In the genomic region with DNA sequence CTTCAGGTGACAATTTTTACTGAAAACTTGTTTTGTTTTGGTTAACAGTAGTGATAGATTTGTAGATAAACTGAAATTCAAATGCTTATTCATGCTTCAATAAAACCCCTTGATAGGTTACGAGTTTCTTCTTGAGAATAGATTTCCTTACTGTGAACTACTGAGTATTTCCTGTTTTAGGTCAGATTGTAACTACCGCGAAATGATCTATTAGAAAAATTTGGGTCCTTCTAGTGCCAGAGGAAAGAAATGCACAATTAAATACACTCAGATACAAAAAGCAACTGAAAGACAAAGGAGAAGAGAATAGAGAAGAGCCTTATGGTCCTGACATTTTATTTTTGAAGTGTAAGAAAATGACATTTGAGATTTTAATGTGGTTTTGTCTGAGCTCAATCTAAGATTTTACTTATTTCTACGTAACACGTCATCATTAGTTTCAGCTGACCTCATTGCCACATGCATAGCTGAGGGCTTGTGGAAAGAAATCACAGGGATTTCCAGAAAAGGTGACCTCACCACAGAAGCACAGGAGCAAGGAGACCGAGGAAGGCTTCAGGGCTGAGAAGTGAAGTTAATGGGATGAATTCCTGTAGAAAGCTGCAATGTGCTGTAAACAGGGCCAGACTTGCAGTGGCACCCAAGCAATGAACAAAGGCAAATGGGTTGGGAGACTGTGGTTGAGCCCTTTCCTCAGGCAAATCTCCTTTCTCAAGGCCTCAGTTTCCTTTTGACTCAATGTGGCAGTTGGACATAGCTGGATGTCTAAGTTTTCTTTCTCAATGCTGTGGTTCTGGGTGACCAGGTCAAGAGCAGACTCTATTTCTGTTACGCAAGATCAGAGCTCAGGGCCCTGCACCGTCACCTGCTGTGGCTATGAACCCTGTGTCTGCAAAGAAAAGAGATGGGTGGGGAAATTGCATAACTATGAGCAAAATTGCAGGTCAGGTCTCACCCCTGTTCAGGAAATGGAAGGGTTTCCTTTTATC, we compare ENCODE assay signal across 8 cellular contexts.
DNase-seq lines count a peak whose midpoint lies in the region; ATAC-seq and TF ChIP-seq lines count a peak whose summit lies in the region.

No MANE protein-coding gene starts in this region.

- no peak overlapping the region for H2AFZ ChIP-seq in fibroblast of lung (ENCODE audit: low read length)

- H3K4me1 ChIP-seq in RWPE2 (ENCODE audit: insufficient read depth, poor library complexity, severe bottlenecking) (peaks cover 47% of the 10 kb centered on the region), fibroblast of lung (ENCODE audit: control insufficient read depth, extremely low read depth, insufficient read depth, low read length) (peaks cover 2% of the 10 kb centered on the region), stomach (peaks cover 0 to 79% (median 22%) of the 10 kb centered on the region in 4 donors)

- H3K4me3 Mint-ChIP-seq in activated CD4-positive, alpha-beta T cell treated with anti-CD3 and anti-CD28 coated beads, Interleukin-2, amount 10 ng/mL, durations not matched to agents 7 days and 5 days = no peak overlapping the region
- H3K4me3 Mint-ChIP-seq in progenitor cell of endocrine pancreas (ENCODE audit: low read depth) = no peak overlapping the region

- H3K36me3 Mint-ChIP-seq in activated CD4-positive, alpha-beta T cell treated with anti-CD3 and anti-CD28 coated beads, Interleukin-2, amount 10 ng/mL, durations not matched to agents 7 days and 5 days (ENCODE audit: low read depth) = peaks cover 1% of the 10 kb centered on the region
- no peaks in the 10 kb centered on the region for H3K36me3 Mint-ChIP-seq in progenitor cell of endocrine pancreas (ENCODE audit: insufficient read depth)

- TF ChIP-seq EP300 in stomach (IDR thresholded peaks at IDR 0.05) = peak; percentile 12

- no peaks in the 10 kb centered on the region for H3K79me2 ChIP-seq in fibroblast of lung (ENCODE audit: control insufficient read depth, insufficient read depth, low read length)

- H3K9me3 ChIP-seq in RWPE2 (ENCODE audit: severe bottlenecking) (no peaks in the 10 kb centered on the region), fibroblast of lung (ENCODE audit: control insufficient read depth, insufficient read depth, low read depth, low read length) (no peaks in the 10 kb centered on the region), stomach (no peaks in the 10 kb centered on the region)

- TF ChIP-seq CTCF in RWPE2 (IDR thresholded peaks at IDR 0.05; ENCODE audit: poor library complexity, severe bottlenecking) (no peak), fibroblast of lung (conservative IDR thresholded peaks at IDR 0.05 in 1 of 2, IDR thresholded peaks at IDR 0.05 in 1 of 2; ENCODE audit: low read depth in 1 of 2, low read length in 2 of 2) (no peak), stomach (IDR thresholded peaks at IDR 0.05) (no peak), progenitor cell of endocrine pancreas (IDR thresholded peaks at IDR 0.05; ENCODE audit: unreplicated experiment) (no peak)

- H3K36me3 ChIP-seq in RWPE2 (ENCODE audit: low read depth) = no peaks in the 10 kb centered on the region
- no peaks in the 10 kb centered on the region for H3K36me3 ChIP-seq in fibroblast of lung (ENCODE audit: control insufficient read depth, insufficient read depth, low read length)
- no peaks in the 10 kb centered on the region for H3K36me3 ChIP-seq in stomach

- POLR2A ChIA-PET in activated CD4-positive, alpha-beta T cell treated with anti-CD3 and anti-CD28 coated beads, Interleukin-2, amount 10 ng/mL, durations not matched to agents 7 days and 5 days (lab: Charles Lee) = no interaction called here

- H3K27ac ChIP-seq in RWPE2 (ENCODE audit: poor library complexity, severe bottlenecking) (peak overlapping the region; percentile 92), fibroblast of lung (ENCODE audit: insufficient read depth, low read length) (no peak overlapping the region), stomach (peak overlapping the region in 4 of 5 donors; percentile 36 to 71 (median 53))

- H3K27ac Mint-ChIP-seq in activated CD4-positive, alpha-beta T cell treated with anti-CD3 and anti-CD28 coated beads, Interleukin-2, amount 10 ng/mL, durations not matched to agents 7 days and 5 days = peak overlapping the region; percentile 65
- H3K27ac Mint-ChIP-seq in progenitor cell of endocrine pancreas = no peak overlapping the region

- peaks cover 9% of the 10 kb centered on the region for H3K9me3 Mint-ChIP-seq in activated CD4-positive, alpha-beta T cell treated with anti-CD3 and anti-CD28 coated beads, Interleukin-2, amount 10 ng/mL, durations not matched to agents 7 days and 5 days
- H3K9me3 Mint-ChIP-seq in progenitor cell of endocrine pancreas (ENCODE audit: low read depth) = no peaks in the 10 kb centered on the region

- peaks cover 15% of the 10 kb centered on the region for H3K4me1 Mint-ChIP-seq in activated CD4-positive, alpha-beta T cell treated with anti-CD3 and anti-CD28 coated beads, Interleukin-2, amount 10 ng/mL, durations not matched to agents 7 days and 5 days
- H3K4me1 Mint-ChIP-seq in progenitor cell of endocrine pancreas (ENCODE audit: low read depth) = no peaks in the 10 kb centered on the region

- H3K27me3 ChIP-seq in RWPE2 (ENCODE audit: insufficient read depth, poor library complexity, severe bottlenecking) = no peaks in the 10 kb centered on the region
- H3K27me3 ChIP-seq in fibroblast of lung (ENCODE audit: control insufficient read depth, insufficient read depth, low read length) = no peaks in the 10 kb centered on the region
- no peaks in the 10 kb centered on the region for H3K27me3 ChIP-seq in stomach

- no peaks in the 10 kb centered on the region for H3K27me3 Mint-ChIP-seq in activated CD4-positive, alpha-beta T cell treated with anti-CD3 and anti-CD28 coated beads, Interleukin-2, amount 10 ng/mL, durations not matched to agents 7 days and 5 days
- no peaks in the 10 kb centered on the region for H3K27me3 Mint-ChIP-seq in progenitor cell of endocrine pancreas

- ATAC-seq in HG03039 (IDR thresholded peaks at IDR 0.05; ENCODE audit: unreplicated experiment) (peak; percentile 92), RWPE2 (ENCODE audit: low read depth) (peak; percentile 75)

- TF ChIP-seq POLR2A in stomach (IDR thresholded peaks at IDR 0.05) = no peak

- H4K20me1 ChIP-seq in fibroblast of lung (ENCODE audit: control insufficient read depth, extremely low read depth, insufficient read depth, low read length) = no peaks in the 10 kb centered on the region

- H3K9ac ChIP-seq in fibroblast of lung (ENCODE audit: insufficient read depth, low read length) = no peak overlapping the region

- 67 to 81% (median 78%) methylated on average over 8 of the region's 8 CpGs for WGBS in stomach, 5 donors

- H3K4me2 ChIP-seq in fibroblast of lung (ENCODE audit: extremely low read depth, insufficient read depth, low read length) = no peak overlapping the region

- intact Hi-C loops in stomach (cut with DNase I; ENCODE audit: low total_unique reads) = no loop called here

- CTCF ChIA-PET in activated CD4-positive, alpha-beta T cell treated with anti-CD3 and anti-CD28 coated beads, Interleukin-2, amount 10 ng/mL, durations not matched to agents 7 days and 5 days (lab: Charles Lee) = interaction anchor here (0.6 to 2.3 kb wide), 3 partner anchors 9 to 15 kb away, joined by 3 to 6 read pairs (median 3); no protein-coding TSS in a partner anchor

- no peak for DNase-seq in activated CD4-positive, alpha-beta T cell treated with anti-CD3 and anti-CD28 coated beads, Interleukin-2, amount 10 ng/mL, durations not matched to agents 7 days and 5 days
- no peak for DNase-seq in activated CD4-positive, alpha-beta T cell treated with anti-CD3 and anti-CD28 coated beads, Interleukin-2, amount 50 U/mL, for 4 hours
- DNase-seq in RWPE2 (ENCODE audit: low spot score) (peak; percentile 83), fibroblast of lung (ENCODE audit: low read depth in 2 of 2) (peak; percentile 61 to 99), stomach (no peak), progenitor cell of endocrine pancreas (ENCODE audit: low spot score, unreplicated experiment) (no peak), NCI-H1105 (lab: John Stamatoyannopoulos, UW) (no peak)

- H3K4me3 ChIP-seq in RWPE2 (ENCODE audit: severe bottlenecking) = no peak overlapping the region
- no peak overlapping the region for H3K4me3 ChIP-seq in fibroblast of lung (replicated peaks in 1 of 4; ENCODE audit: control extremely low read depth in 1 of 4, insufficient read depth in 1 of 4, low read depth in 3 of 4, low read length in 4 of 4)
- H3K4me3 ChIP-seq in stomach = no peak overlapping the region

Comparison
In these comparisons a context has a peak if more than half of its experiments do, and no peak if none do; other contexts are left out.
1. DNase-seq: peak in RWPE2 (single experiment) and fibroblast of lung (2 of 2); none in activated CD4-positive, alpha-beta T cell treated with anti-CD3 and anti-CD28 coated beads, Interleukin-2, amount 10 ng/mL, durations not matched to agents 7 days and 5 days (single experiment), activated CD4-positive, alpha-beta T cell treated with anti-CD3 and anti-CD28 coated beads, Interleukin-2, amount 50 U/mL, for 4 hours (0 of 2), stomach (single experiment), progenitor cell of endocrine pancreas (single experiment) and NCI-H1105 (single experiment).